In genomic region chr1:59066231-59066630, GRCh38 we compare ENCODE assay signal across 1 cellular context.
TF ChIP-seq lines count a peak whose summit lies in the region.

No MANE protein-coding gene starts in this region.

TF ChIP-seq in H1, 55 proteins besides CTCF, POLR2A, EP300 and RAD21:
- no peak for TF ChIP-seq JUND (IDR thresholded peaks at IDR 0.05; ENCODE audit: low read length)
